In the genomic region with DNA sequence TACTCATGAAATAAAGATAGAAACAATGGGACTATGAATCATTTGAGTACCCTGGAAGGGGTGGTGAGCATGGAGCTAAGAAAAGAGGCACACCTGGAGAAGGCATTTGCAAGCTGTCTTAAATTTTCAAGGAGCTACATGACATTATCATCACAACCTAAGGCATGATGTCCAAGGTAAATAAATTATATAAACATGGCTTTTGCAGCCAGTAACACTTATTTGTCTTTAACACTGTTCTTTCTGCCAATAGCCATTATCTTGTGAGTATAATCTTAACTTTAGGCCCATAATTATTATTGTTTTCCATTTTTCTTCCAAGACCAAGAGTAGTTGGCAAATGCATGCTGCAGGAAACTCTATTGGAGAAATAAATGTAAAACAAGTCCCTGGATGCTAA, we compare ENCODE assay signal across 16 cellular contexts.
DNase-seq lines count a peak whose midpoint lies in the region; TF ChIP-seq lines count a peak whose summit lies in the region.
"Had no signal": no experiment of that assay in that cellular context is flagged by ENCODE, and none has a peak within 500 bp of the region (broad histone marks: within the 10 kb centered on the region; RNA-seq: fewer than 3 reads in every experiment).

No MANE protein-coding gene starts in this region.

- no peak overlapping the region for H3K4me3 ChIP-seq in ascending aorta
- H3K4me3 ChIP-seq: BLaER1, GM23338 had no signal

- H3K27me3 ChIP-seq in ascending aorta: no peaks in the 10 kb centered on the region
- H3K27me3 ChIP-seq: BLaER1 had no signal

- DNase-seq in NCI-H2029 (lab: John Stamatoyannopoulos, UW) (peak; percentile 14), NCI-H2029 treated with DMSO at 0.1 percent for 48 hours (lab: John Stamatoyannopoulos, UW) (no peak), DMS79 (lab: John Stamatoyannopoulos, UW) (peak; percentile 26), caudate nucleus (lab: John Stamatoyannopoulos, UW) (peak in 2 of 61 donors; percentile 3 to 33), NCI-H2171 (lab: John Stamatoyannopoulos, UW) (no peak), ascending aorta (ENCODE audit: low spot score in 2 of 2) (no peak)
- DNase-seq: Caco-2; CD4-positive, CD25-positive, alpha-beta regulatory T cell; CD8-positive, alpha-beta T cell; DMS153; GF-D8; H9 had no signal

- H3K36me3 ChIP-seq in ascending aorta: no peaks in the 10 kb centered on the region
- H3K36me3 ChIP-seq: BLaER1 had no signal

- H3K27ac ChIP-seq in caudate nucleus (ENCODE audit: low read depth, low read length) (peak overlapping the region; percentile 31), ascending aorta (no peak overlapping the region)
- H3K27ac ChIP-seq: 22Rv1, BLaER1, C4-2B had no signal

- H3K9me3 ChIP-seq in ascending aorta: no peaks in the 10 kb centered on the region
- H3K9me3 ChIP-seq: BLaER1, Caco-2 had no signal

- intact Hi-C loops in ascending aorta (cut with DNase I): no loop called here

- TF ChIP-seq CTCF in ascending aorta (IDR thresholded peaks at IDR 0.05): no peak

- no peaks in the 10 kb centered on the region for H3K4me1 ChIP-seq in ascending aorta
- H3K4me1 ChIP-seq: BLaER1, Caco-2 had no signal

Comparison
In these comparisons a context has a peak if more than half of its experiments do, and no peak if none do; other contexts are left out.
1. DNase-seq: peak in NCI-H2029 (single experiment) and DMS79 (single experiment); none in NCI-H2029 treated with DMSO at 0.1 percent for 48 hours (single experiment), NCI-H2171 (single experiment) and ascending aorta (0 of 2).